ENCODE assay signal across 1 cellular context in the genomic region with DNA sequence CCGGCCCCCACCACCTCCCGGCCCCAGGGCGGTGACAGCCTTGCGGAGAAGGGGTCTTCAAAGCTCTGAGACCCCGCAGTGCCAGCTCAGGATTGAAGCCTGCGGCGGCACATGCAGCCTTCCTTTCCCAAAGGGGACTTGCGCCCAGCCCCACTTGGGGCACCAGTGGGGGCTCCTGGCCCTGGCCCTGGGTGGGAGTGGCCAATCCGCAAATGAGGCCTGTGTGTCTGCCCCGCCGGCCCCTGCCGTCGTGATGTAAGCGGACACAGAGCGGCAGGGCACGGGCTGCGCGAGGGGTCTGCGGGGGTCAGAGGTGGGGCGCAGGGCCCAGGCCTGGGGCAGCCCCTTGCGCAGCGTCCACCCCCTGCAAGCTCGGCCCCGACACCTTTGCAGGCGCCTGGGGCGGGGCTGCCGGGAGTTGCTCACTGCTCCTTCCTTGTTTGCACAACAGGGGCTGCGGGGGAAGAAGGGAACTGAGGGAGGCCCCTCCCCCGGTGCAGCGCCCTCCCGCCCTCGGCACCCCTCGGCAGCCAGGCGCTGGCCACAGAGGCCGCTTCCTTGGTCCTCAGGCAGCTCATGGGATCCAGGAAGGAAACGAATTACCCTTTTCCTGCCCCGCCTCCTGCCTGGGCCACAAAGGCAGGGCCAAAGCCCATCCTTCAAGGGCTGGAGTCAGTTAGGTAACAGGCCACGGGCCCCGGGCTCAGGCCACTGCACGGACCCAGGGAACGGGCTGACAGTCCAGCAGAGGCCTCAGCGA.
A peak's percentile ranks its signal among the peaks of the same experiment; 100 is the strongest.
TF ChIP-seq lines count a peak whose summit lies in the region.

No MANE protein-coding gene starts in this region.

TF ChIP-seq in K562, 482 proteins besides CTCF, POLR2A, EP300 and RAD21 (continued from another document and continues in another):
- TF ChIP-seq, protein P1, sequence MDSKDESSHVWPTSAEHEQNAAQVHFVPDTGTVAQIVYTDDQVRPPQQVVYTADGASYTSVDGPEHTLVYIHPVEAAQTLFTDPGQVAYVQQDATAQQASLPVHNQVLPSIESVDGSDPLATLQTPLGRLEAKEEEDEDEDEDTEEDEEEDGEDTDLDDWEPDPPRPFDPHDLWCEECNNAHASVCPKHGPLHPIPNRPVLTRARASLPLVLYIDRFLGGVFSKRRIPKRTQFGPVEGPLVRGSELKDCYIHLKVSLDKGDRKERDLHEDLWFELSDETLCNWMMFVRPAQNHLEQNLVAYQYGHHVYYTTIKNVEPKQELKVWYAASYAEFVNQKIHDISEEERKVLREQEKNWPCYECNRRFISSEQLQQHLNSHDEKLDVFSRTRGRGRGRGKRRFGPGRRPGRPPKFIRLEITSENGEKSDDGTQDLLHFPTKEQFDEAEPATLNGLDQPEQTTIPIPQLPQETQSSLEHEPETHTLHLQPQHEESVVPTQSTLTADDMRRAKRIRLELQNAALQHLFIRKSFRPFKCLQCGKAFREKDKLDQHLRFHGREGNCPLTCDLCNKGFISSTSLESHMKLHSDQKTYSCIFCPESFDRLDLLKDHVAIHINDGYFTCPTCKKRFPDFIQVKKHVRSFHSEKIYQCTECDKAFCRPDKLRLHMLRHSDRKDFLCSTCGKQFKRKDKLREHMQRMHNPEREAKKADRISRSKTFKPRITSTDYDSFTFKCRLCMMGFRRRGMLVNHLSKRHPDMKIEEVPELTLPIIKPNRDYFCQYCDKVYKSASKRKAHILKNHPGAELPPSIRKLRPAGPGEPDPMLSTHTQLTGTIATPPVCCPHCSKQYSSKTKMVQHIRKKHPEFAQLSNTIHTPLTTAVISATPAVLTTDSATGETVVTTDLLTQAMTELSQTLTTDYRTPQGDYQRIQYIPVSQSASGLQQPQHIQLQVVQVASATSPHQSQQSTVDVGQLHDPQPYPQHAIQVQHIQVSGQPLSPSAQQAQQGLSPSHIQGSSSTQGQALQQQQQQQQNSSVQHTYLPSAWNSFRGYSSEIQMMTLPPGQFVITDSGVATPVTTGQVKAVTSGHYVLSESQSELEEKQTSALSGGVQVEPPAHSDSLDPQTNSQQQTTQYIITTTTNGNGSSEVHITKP (IDR thresholded peaks at IDR 0.05; ENCODE audit: partially characterized antibody), result peak; percentile 28
- TF ChIP-seq BRD4 (IDR thresholded peaks at IDR 0.05) (no peak), ZBTB7A (IDR thresholded peaks at IDR 0.05; ENCODE audit: borderline replicate concordance, control insufficient read depth, low read depth, low read length) (peak; percentile 83), GTF2F1 (IDR thresholded peaks at IDR 0.05; ENCODE audit: low read depth, low read length) (no peak), CTBP1 (IDR thresholded peaks at IDR 0.05; ENCODE audit: borderline replicate concordance) (peak; percentile 64; the same call in 1 of the 2 replicates), RBM15 (IDR thresholded peaks at IDR 0.05; ENCODE audit: insufficient read depth, low read length) (no peak), BHLHE40 (IDR thresholded peaks at IDR 0.05; ENCODE audit: low read length) (0 out of 2 replicates have a peak, but pooled peaks have one; percentile 7), MBD2 (IDR thresholded peaks at IDR 0.05; ENCODE audit: borderline replicate concordance, low read depth) (0 out of 2 replicates have a peak, but pooled peaks have one; percentile 10), ZNF766 (CRISPR knock-in tag; conservative IDR thresholded peaks at IDR 0.05) (0 out of 2 replicates have a peak, but pooled peaks have one; percentile 9), SP1 (CRISPR knock-in tag; IDR thresholded peaks at IDR 0.05) (peak; percentile 26; the same call in 1 of the 2 replicates), POLR2G (IDR thresholded peaks at IDR 0.05; ENCODE audit: low read depth, low read length) (peak; percentile 67), ELF1 (tag; IDR thresholded peaks at IDR 0.05) (peak; percentile 86), SUPT5H (IDR thresholded peaks at IDR 0.05) (peak; percentile 51; the same call in 1 of the 2 replicates), KDM5B (IDR thresholded peaks at IDR 0.05; ENCODE audit: insufficient replicate concordance, low read depth, low read length) (peak; percentile 47), FOXK2 (conservative IDR thresholded peaks at IDR 0.05 in 1 of 2, IDR thresholded peaks at IDR 0.05 in 1 of 2; ENCODE audit: low read depth in 2 of 2) (peak; percentile 57 to 75; a peak in 1 of 4 replicates), ZNF445 (CRISPR knock-in tag; IDR thresholded peaks at IDR 0.05; ENCODE audit: low read depth) (no peak), PHF21A (IDR thresholded peaks at IDR 0.05; ENCODE audit: borderline replicate concordance, low read depth) (0 out of 2 replicates have a peak, but pooled peaks have one; percentile 21), YY1 (IDR thresholded peaks at IDR 0.05; ENCODE audit: borderline replicate concordance in 1 of 3, control insufficient read depth in 1 of 3, extremely low read depth in 1 of 3, insufficient read depth in 3 of 3, insufficient read length in 1 of 3, insufficient replicate concordance in 2 of 3, low read depth in 1 of 3, low read length in 2 of 3) (no peak), KDM4B (IDR thresholded peaks at IDR 0.05; ENCODE audit: borderline replicate concordance in 2 of 2, low read depth in 1 of 2) (no peak; a peak in 1 of 4 replicates), ETV1 (tag; conservative IDR thresholded peaks at IDR 0.05; ENCODE audit: low read depth) (peak; percentile 16; the same call in 1 of the 2 replicates), SAFB (IDR thresholded peaks at IDR 0.05; ENCODE audit: borderline replicate concordance, low read depth, low read length) (0 out of 2 replicates have a peak, but pooled peaks have one; percentile 3), CAMTA2 (CRISPR knock-in tag; conservative IDR thresholded peaks at IDR 0.05) (0 out of 2 replicates have a peak, but pooled peaks have one; percentile 10), FOXA3 (CRISPR knock-in tag; conservative IDR thresholded peaks at IDR 0.05 in 1 of 2, IDR thresholded peaks at IDR 0.05 in 1 of 2) (peak; percentile 89 to 96), NFRKB (IDR thresholded peaks at IDR 0.05; ENCODE audit: low read depth) (peak; percentile 63; the same call in 1 of the 2 replicates), SPI1 (IDR thresholded peaks at IDR 0.05; ENCODE audit: borderline replicate concordance, low read depth, low read length) (0 out of 2 replicates have a peak, but pooled peaks have one; percentile 53), NRF1 (conservative IDR thresholded peaks at IDR 0.05 in 1 of 2, IDR thresholded peaks at IDR 0.05 in 1 of 2) (peak; percentile 84 to 87), ELF2 (CRISPR knock-in tag; IDR thresholded peaks at IDR 0.05) (peak; percentile 75; the same call in 1 of the 2 replicates), EGR1 (conservative IDR thresholded peaks at IDR 0.05) (peak; percentile 88), FIP1L1 (IDR thresholded peaks at IDR 0.05; ENCODE audit: low read depth, low read length, poor library complexity, severe bottlenecking) (peak; percentile 92), CEBPB (tag; IDR thresholded peaks at IDR 0.05) (peak; percentile 97), ETV6 (IDR thresholded peaks at IDR 0.05; ENCODE audit: borderline replicate concordance in 1 of 2, low read depth in 2 of 2, low read length in 1 of 2) (no peak), ETV6 (CRISPR knock-in tag; IDR thresholded peaks at IDR 0.05; ENCODE audit: borderline replicate concordance) (no peak), NFATC3 (IDR thresholded peaks at IDR 0.05) (no peak), CXXC5 (CRISPR knock-in tag; IDR thresholded peaks at IDR 0.05) (peak; percentile 40; the same call in 1 of the 2 replicates), CEBPG (CRISPR knock-in tag; IDR thresholded peaks at IDR 0.05) (peak; percentile 62; the same call in 1 of the 2 replicates), CEBPG (tag; conservative IDR thresholded peaks at IDR 0.05 in 1 of 2, IDR thresholded peaks at IDR 0.05 in 1 of 2) (peak; percentile 40 to 64; a peak in 2 of 4 replicates), GABPA (tag; conservative IDR thresholded peaks at IDR 0.05; ENCODE audit: low read depth) (peak; percentile 24), RCOR1 (IDR thresholded peaks at IDR 0.05; ENCODE audit: borderline replicate concordance in 1 of 2, low read depth in 2 of 2, low read length in 2 of 2) (peak in 1 of 2 experiments; percentile 52; a peak in 1 of 4 replicates), PRMT5 (CRISPR knock-in tag; IDR thresholded peaks at IDR 0.05) (no peak), HDAC6 (IDR thresholded peaks at IDR 0.05; ENCODE audit: low read depth, low read length) (0 out of 2 replicates have a peak, but pooled peaks have one; percentile 3), CHD4 (IDR thresholded peaks at IDR 0.05; ENCODE audit: insufficient read depth, insufficient replicate concordance, low read depth, low read length, poor library complexity, severe bottlenecking) (peak; percentile 79), ZC3H4 (CRISPR knock-in tag; IDR thresholded peaks at IDR 0.05; ENCODE audit: borderline replicate concordance) (0 out of 2 replicates have a peak, but pooled peaks have one; percentile 49), ATF7 (IDR thresholded peaks at IDR 0.05) (peak; percentile 53; the same call in 1 of the 2 replicates), PYGO2 (tag; IDR thresholded peaks at IDR 0.05) (no peak), TCF3 (CRISPR knock-in tag; IDR thresholded peaks at IDR 0.05) (no peak), L3MBTL2 (IDR thresholded peaks at IDR 0.05) (peak; percentile 32; the same call in 1 of the 2 replicates), RBFOX2 (IDR thresholded peaks at IDR 0.05; ENCODE audit: low read depth, low read length) (peak; percentile 62), CBX1 (IDR thresholded peaks at IDR 0.05; ENCODE audit: low read depth) (peak; percentile 31; the same call in 1 of the 2 replicates)
- TF ChIP-seq, protein P2, sequence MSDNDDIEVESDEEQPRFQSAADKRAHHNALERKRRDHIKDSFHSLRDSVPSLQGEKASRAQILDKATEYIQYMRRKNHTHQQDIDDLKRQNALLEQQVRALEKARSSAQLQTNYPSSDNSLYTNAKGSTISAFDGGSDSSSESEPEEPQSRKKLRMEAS (CRISPR knock-in tag; IDR thresholded peaks at IDR 0.05), result peak; percentile 24; the same call in 1 of the 2 replicates
- TF ChIP-seq, protein P3, sequence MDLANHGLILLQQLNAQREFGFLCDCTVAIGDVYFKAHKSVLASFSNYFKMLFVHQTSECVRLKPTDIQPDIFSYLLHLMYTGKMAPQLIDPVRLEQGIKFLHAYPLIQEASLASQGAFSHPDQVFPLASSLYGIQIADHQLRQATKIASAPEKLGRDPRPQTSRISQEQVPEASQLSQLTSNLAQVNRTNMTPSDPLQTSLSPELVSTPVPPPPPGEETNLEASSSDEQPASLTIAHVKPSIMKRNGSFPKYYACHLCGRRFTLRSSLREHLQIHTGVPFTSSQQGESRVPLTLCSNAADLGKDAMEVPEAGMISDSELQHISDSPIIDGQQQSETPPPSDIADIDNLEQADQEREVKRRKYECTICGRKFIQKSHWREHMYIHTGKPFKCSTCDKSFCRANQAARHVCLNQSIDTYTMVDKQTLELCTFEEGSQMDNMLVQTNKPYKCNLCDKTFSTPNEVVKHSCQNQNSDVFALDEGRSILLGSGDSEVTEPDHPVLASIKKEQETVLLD (IDR thresholded peaks at IDR 0.05), result peak; percentile 61; the same call in 1 of the 2 replicates
- TF ChIP-seq, protein P4, sequence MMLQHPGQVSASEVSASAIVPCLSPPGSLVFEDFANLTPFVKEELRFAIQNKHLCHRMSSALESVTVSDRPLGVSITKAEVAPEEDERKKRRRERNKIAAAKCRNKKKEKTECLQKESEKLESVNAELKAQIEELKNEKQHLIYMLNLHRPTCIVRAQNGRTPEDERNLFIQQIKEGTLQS (IDR thresholded peaks at IDR 0.05), result 0 out of 2 replicates have a peak, but pooled peaks have one; percentile 9
- TF ChIP-seq, protein P4 (CRISPR knock-in tag; conservative IDR thresholded peaks at IDR 0.05), result no peak
- TF ChIP-seq, protein P5, sequence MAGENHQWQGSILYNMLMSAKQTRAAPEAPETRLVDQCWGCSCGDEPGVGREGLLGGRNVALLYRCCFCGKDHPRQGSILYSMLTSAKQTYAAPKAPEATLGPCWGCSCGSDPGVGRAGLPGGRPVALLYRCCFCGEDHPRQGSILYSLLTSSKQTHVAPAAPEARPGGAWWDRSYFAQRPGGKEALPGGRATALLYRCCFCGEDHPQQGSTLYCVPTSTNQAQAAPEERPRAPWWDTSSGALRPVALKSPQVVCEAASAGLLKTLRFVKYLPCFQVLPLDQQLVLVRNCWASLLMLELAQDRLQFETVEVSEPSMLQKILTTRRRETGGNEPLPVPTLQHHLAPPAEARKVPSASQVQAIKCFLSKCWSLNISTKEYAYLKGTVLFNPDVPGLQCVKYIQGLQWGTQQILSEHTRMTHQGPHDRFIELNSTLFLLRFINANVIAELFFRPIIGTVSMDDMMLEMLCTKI (IDR thresholded peaks at IDR 0.05; ENCODE audit: partially characterized antibody), result no peak
- TF ChIP-seq, protein P6, sequence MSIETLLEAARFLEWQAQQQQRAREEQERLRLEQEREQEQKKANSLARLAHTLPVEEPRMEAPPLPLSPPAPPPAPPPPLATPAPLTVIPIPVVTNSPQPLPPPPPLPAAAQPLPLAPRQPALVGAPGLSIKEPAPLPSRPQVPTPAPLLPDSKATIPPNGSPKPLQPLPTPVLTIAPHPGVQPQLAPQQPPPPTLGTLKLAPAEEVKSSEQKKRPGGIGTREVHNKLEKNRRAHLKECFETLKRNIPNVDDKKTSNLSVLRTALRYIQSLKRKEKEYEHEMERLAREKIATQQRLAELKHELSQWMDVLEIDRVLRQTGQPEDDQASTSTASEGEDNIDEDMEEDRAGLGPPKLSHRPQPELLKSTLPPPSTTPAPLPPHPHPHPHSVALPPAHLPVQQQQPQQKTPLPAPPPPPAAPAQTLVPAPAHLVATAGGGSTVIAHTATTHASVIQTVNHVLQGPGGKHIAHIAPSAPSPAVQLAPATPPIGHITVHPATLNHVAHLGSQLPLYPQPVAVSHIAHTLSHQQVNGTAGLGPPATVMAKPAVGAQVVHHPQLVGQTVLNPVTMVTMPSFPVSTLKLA (conservative IDR thresholded peaks at IDR 0.05), result peak in 1 of 2 experiments; percentile 22
- TF ChIP-seq, protein P7, sequence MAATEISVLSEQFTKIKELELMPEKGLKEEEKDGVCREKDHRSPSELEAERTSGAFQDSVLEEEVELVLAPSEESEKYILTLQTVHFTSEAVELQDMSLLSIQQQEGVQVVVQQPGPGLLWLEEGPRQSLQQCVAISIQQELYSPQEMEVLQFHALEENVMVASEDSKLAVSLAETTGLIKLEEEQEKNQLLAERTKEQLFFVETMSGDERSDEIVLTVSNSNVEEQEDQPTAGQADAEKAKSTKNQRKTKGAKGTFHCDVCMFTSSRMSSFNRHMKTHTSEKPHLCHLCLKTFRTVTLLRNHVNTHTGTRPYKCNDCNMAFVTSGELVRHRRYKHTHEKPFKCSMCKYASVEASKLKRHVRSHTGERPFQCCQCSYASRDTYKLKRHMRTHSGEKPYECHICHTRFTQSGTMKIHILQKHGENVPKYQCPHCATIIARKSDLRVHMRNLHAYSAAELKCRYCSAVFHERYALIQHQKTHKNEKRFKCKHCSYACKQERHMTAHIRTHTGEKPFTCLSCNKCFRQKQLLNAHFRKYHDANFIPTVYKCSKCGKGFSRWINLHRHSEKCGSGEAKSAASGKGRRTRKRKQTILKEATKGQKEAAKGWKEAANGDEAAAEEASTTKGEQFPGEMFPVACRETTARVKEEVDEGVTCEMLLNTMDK (IDR thresholded peaks at IDR 0.05; ENCODE audit: borderline replicate concordance, insufficient read depth, low read depth, low read length, poor library complexity, severe bottlenecking), result no peak
